19 cellular contexts compared by ENCODE assay signal in the genomic region with DNA sequence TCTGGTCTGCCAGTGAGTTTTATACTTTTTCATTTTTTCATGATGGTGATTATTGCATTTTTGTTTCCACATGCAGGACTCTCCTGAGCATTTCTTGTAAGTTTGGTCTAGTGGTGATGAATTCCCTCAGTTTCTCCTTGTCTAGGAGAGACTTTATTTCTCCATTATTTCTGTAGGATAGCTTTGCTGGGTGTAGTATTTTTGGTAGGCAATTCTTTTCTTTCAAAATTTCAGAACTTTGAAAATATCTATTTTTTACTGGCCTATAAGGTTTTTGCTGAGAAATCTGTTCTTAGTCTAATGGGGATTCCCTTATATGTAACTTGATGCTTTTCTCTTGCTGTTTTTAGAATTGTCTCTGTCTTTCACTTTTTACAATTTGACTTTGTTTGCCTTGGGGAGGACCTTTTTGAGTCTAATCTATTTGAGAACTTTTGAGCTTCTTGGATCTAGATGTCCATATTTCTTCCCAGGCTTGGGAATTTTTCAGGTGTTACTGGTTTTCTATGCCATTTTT.
DNase-seq lines count a peak whose midpoint lies in the region; ATAC-seq, FAIRE-seq and TF ChIP-seq lines count a peak whose summit lies in the region.
"Had no signal": no experiment of that assay in that cellular context is flagged by ENCODE, and none has a peak within 500 bp of the region (broad histone marks: within the 10 kb centered on the region; RNA-seq: fewer than 3 reads in every experiment).

No MANE protein-coding gene starts in this region.

- no peak overlapping the region for H3K9ac ChIP-seq in GM12878 (ENCODE audit: control insufficient read depth, insufficient read depth, low read length)
- H3K9ac ChIP-seq: BLaER1 treated with 17β-estradiol and CSF1 and Interleukin-3, amounts not matched to agents 10 nM and 100 nM had no signal

- H2AFZ ChIP-seq in GM12878 (ENCODE audit: control insufficient read depth, low read depth, low read length) = no peak overlapping the region

- TF ChIP-seq RAD21 in GM12878 (IDR thresholded peaks at IDR 0.05; ENCODE audit: insufficient read depth, low read depth, low read length) = no peak

- SMC1A ChIA-PET in GM12878 (lab: Charles Lee; ENCODE audit: uncharacterized antibody, unreplicated experiment) = no interaction called here

- no peaks in the 10 kb centered on the region for H4K20me1 ChIP-seq in GM12878 (ENCODE audit: control insufficient read depth, insufficient read depth)

- no peak for DNase-seq in activated T-cell treated with anti-CD3 and anti-CD28 coated beads, Interleukin-2, amount 50 U/mL, for 72 hours
- no peak for DNase-seq in activated T-cell treated with anti-CD3 and anti-CD28 coated beads, Interleukin-2, amount 50 U/mL, for 1 hour
- DNase-seq in GM12878 (ENCODE audit: low read depth, low spot score) (no peak), GOT3 (lab: John Stamatoyannopoulos, UW) (no peak), type B pancreatic cell (ENCODE audit: extremely low spot score, unreplicated experiment) (no peak)
- DNase-seq: AML-193; Caco-2; Calu3; CD4-positive, alpha-beta T cell; CD8-positive, alpha-beta T cell; DMS79 treated with DMSO at 0.1 percent for 48 hours; GF-D8 had no signal

- H3K27me3 ChIP-seq in GM12878 (replicated peaks in 1 of 2; ENCODE audit: control insufficient read depth in 2 of 2, insufficient read depth in 2 of 2, low read length in 1 of 2) = no peaks in the 10 kb centered on the region
- H3K27me3 ChIP-seq: BLaER1 treated with 17β-estradiol and CSF1 and Interleukin-3, amounts not matched to agents 10 nM and 100 nM had no signal

- H3K4me1 Mint-ChIP-seq in activated T-cell treated with anti-CD3 and anti-CD28 coated beads, Interleukin-2, amount 50 U/mL, for 72 hours (ENCODE audit: low read depth) = no peaks in the 10 kb centered on the region
- H3K4me1 Mint-ChIP-seq in type B pancreatic cell (ENCODE audit: unreplicated experiment) = no peaks in the 10 kb centered on the region

- no peaks in the 10 kb centered on the region; a peak in 2 of 4 replicates for H3K36me3 ChIP-seq in GM12878 (ENCODE audit: control insufficient read depth in 2 of 2, insufficient read depth in 2 of 2, low read length in 1 of 2)

- BruUV-seq in GM12878 (replicated peaks; lab: Mats Ljungman, UMichigan) = no TSS peak

- POLR2A ChIA-PET in GM12878 (lab: Charles Lee) = no interaction called here

- H3K4me3 Mint-ChIP-seq in activated T-cell treated with anti-CD3 and anti-CD28 coated beads, Interleukin-2, amount 50 U/mL, for 72 hours = no peak overlapping the region
- no peak overlapping the region for H3K4me3 Mint-ChIP-seq in type B pancreatic cell
- H3K4me3 Mint-ChIP-seq: B cell; CD4-positive, alpha-beta T cell; CD8-positive, alpha-beta T cell had no signal

- no peak for TF ChIP-seq EP300 in GM12878 (IDR thresholded peaks at IDR 0.05; ENCODE audit: borderline replicate concordance in 1 of 2, control insufficient read depth in 1 of 2, low read depth in 2 of 2, low read length in 2 of 2)

- no peaks in the 10 kb centered on the region for H3K79me2 ChIP-seq in GM12878 (ENCODE audit: control insufficient read depth, insufficient read depth, low read length)

- ATAC-seq in activated T-cell treated with anti-CD3 and anti-CD28 coated beads, Interleukin-2, amount 50 U/mL, for 72 hours (replicated peaks in 1 of 2) = no peak
- ATAC-seq in GM12878 = no peak
- ATAC-seq: A549; CD8-positive, alpha-beta T cell had no signal

- in situ Hi-C loops in GM12878 (cut with MboI) = no loop called here

- TF ChIP-seq CTCF in GM12878 (IDR thresholded peaks at IDR 0.05 in 2 of 3, conservative IDR thresholded peaks at IDR 0.05 in 1 of 3; ENCODE audit: control insufficient read depth in 2 of 3, extremely low read depth in 1 of 3, insufficient read depth in 1 of 3, low read depth in 3 of 3, low read length in 3 of 3) (no peak), type B pancreatic cell (conservative IDR thresholded peaks at IDR 0.05) (no peak)

- H3K27ac Mint-ChIP-seq in activated T-cell treated with anti-CD3 and anti-CD28 coated beads, Interleukin-2, amount 50 U/mL, for 72 hours = peak overlapping the region; percentile 40
- H3K27ac Mint-ChIP-seq in type B pancreatic cell = no peak overlapping the region
- H3K27ac Mint-ChIP-seq: B cell; CD4-positive, alpha-beta T cell; CD8-positive, alpha-beta T cell had no signal

- peaks cover 26 to 33% of the 10 kb centered on the region in 2 donors for H3K36me3 Mint-ChIP-seq in activated T-cell treated with anti-CD3 and anti-CD28 coated beads, Interleukin-2, amount 50 U/mL, for 72 hours (ENCODE audit: insufficient read depth in 2 of 2)
- peaks cover 38% of the 10 kb centered on the region for H3K36me3 Mint-ChIP-seq in type B pancreatic cell

- no peak for FAIRE-seq in GM12878 (lab: Jason Lieb, UNC)
- FAIRE-seq: A549, GM12892, GM18507 had no signal

- no peak overlapping the region for H3K4me2 ChIP-seq in GM12878 (ENCODE audit: control insufficient read depth, insufficient read depth)
- H3K4me2 ChIP-seq: A549 had no signal

- H3K27me3 Mint-ChIP-seq in activated T-cell treated with anti-CD3 and anti-CD28 coated beads, Interleukin-2, amount 50 U/mL, for 72 hours (ENCODE audit: low read depth) = no peaks in the 10 kb centered on the region
- no peaks in the 10 kb centered on the region for H3K27me3 Mint-ChIP-seq in type B pancreatic cell
- H3K27me3 Mint-ChIP-seq: B cell; CD4-positive, alpha-beta T cell had no signal

- H3K4me3 ChIP-seq in GM12878 = no peak overlapping the region
- H3K4me3 ChIP-seq: A549; BLaER1 treated with 17β-estradiol and CSF1 and Interleukin-3, amounts not matched to agents 10 nM and 100 nM had no signal

- CTCF ChIA-PET in GM12878 (lab: Yijun Ruan, JAX) = no interaction called here

- peaks cover 12% of the 10 kb centered on the region for H3K9me3 ChIP-seq in GM12878 (replicated peaks; ENCODE audit: control insufficient read depth, insufficient read depth, low read length)
- H3K9me3 ChIP-seq: Caco-2 had no signal

- H3K27ac ChIP-seq in GM12878 (ENCODE audit: control insufficient read depth, insufficient read depth) = no peak overlapping the region
- H3K27ac ChIP-seq: 22Rv1; A549; BLaER1 treated with 17β-estradiol and CSF1 and Interleukin-3, amounts not matched to agents 10 nM and 100 nM; C4-2B had no signal

- RAD21 ChIA-PET in GM12878 (lab: Charles Lee; ENCODE audit: unreplicated experiment) = no interaction called here

- no peaks in the 10 kb centered on the region for H3K4me1 ChIP-seq in GM12878 (ENCODE audit: control insufficient read depth, insufficient read depth, low read length)
- H3K4me1 ChIP-seq: A549, Caco-2 had no signal

- peaks cover 12 to 18% of the 10 kb centered on the region in 2 donors for H3K9me3 Mint-ChIP-seq in activated T-cell treated with anti-CD3 and anti-CD28 coated beads, Interleukin-2, amount 50 U/mL, for 72 hours
- H3K9me3 Mint-ChIP-seq in type B pancreatic cell = peaks cover 9% of the 10 kb centered on the region

- no peak for TF ChIP-seq POLR2A in GM12878 (IDR thresholded peaks at IDR 0.05; ENCODE audit: low read depth, low read length)

- intact Hi-C loops in GM12878 (cut with micrococcal nuclease; ENCODE audit: unreplicated experiment) = no loop called here

TF ChIP-seq in GM12878, 131 proteins besides CTCF, POLR2A, EP300 and RAD21:
- TF ChIP-seq MTA2 (IDR thresholded peaks at IDR 0.05; ENCODE audit: low read depth) (no peak), CBX5 (IDR thresholded peaks at IDR 0.05; ENCODE audit: low read depth) (0 out of 2 replicates have a peak, but pooled peaks have one; percentile 22), CHD4 (IDR thresholded peaks at IDR 0.05) (no peak)
